Comparison of ENCODE assay signal across 6 cellular contexts in the genomic region with DNA sequence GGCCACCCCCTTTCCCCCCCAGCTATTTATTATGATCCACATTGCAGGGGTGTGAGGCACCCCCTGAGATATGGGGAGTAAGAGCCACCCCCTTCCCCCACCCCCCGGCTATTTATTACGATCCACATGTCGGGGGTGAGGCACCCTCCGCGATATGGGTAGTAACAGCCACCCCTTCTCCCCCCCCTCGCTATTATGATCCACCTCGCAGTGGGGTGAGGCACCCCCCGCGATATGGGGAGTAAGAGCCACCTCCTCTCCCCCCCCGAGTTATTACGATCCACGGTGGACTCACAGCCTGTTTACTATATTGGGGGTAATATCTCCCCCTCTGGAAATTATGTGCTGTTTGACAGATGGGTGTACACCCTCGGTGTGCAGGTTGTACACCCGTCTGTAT. TPM values are rescaled to one million over a fixed set of nuclear protein-coding genes. Genes with fewer than 3 reads are reported as not detected.
"Had no signal": no experiment of that assay in that cellular context is flagged by ENCODE, and none has a peak within 500 bp of the region (broad histone marks: within the 10 kb centered on the region; RNA-seq: fewer than 3 reads in every experiment).

No MANE protein-coding gene starts in this region.

RNA-seq across cellular contexts. Expression of gene FOXD4L6, which starts 15.1 kb away (rescaled TPM):
- total RNA-seq: HT-29, LHCN-M2, PC-3, Peyer's patch, Right ventricle myocardium inferior, RPMI7951 had no signal
